In genomic region chr1:158002022-158002629, GRCh38 we compare ENCODE assay signal across 10 cellular contexts. TPM values are rescaled to one million over a fixed set of nuclear protein-coding genes. Genes with fewer than 3 reads are reported as not detected.
DNase-seq lines count a peak whose midpoint lies in the region; ATAC-seq and TF ChIP-seq lines count a peak whose summit lies in the region.
"Had no signal": no experiment of that assay in that cellular context is flagged by ENCODE, and none has a peak within 500 bp of the region (broad histone marks: within the 10 kb centered on the region; RNA-seq: fewer than 3 reads in every experiment).

No MANE protein-coding gene starts in this region.

- DNase-seq in Right ventricle myocardium inferior (ENCODE audit: missing footprints) = no peak
- no peak for DNase-seq in cardiac septum (ENCODE audit: low spot score)
- no peak for DNase-seq in esophagus squamous epithelium (lab: John Stamatoyannopoulos, UW)
- DNase-seq in effector CD4-positive, alpha-beta T cell = no peak
- DNase-seq in NCI-H1092 treated with DMSO at 0.1 percent for 48 hours (lab: John Stamatoyannopoulos, UW) = no peak
- no peak for DNase-seq in NCI-H1436 treated with DMSO at 0.1 percent for 48 hours (lab: John Stamatoyannopoulos, UW)
- DNase-seq in AG08396 (ENCODE audit: low spot score) = no peak
- DNase-seq: activated CD4-positive, CD25-positive, alpha-beta regulatory T cell treated with anti-CD3 and anti-CD28 coated beads, Interleukin-2, amount 50 U/mL, for 72 hours; stimulated activated naive CD8-positive, alpha-beta T cell treated with anti-CD3 and anti-CD28 coated beads, Interleukin-15, amount 100 ng/mL, for 72 hours had no signal

- no peaks in the 10 kb centered on the region for H3K27me3 ChIP-seq in esophagus squamous epithelium

- H3K4me3 Mint-ChIP-seq in nephron = peak overlapping the region; percentile 40 to 48 (median 40)
- H3K4me3 Mint-ChIP-seq: stimulated activated naive CD8-positive, alpha-beta T cell treated with anti-CD3 and anti-CD28 coated beads, Interleukin-15, amount 100 ng/mL, for 72 hours had no signal

- peaks cover 14 to 100% (median 64%) of the 10 kb centered on the region in 3 donors for H3K4me1 ChIP-seq in esophagus squamous epithelium

- H3K36me3 ChIP-seq in esophagus squamous epithelium = no peaks in the 10 kb centered on the region

- no peak for TF ChIP-seq POLR2A in esophagus squamous epithelium (IDR thresholded peaks at IDR 0.05)

- TF ChIP-seq CTCF in esophagus squamous epithelium (IDR thresholded peaks at IDR 0.05) (no peak), nephron (IDR thresholded peaks at IDR 0.05; ENCODE audit: unreplicated experiment in 3 of 3) (peak; percentile 15 to 33 (median 26))

- H3K27ac Mint-ChIP-seq in nephron = peak overlapping the region; percentile 96 to 97 (median 97)

- H3K9me3 Mint-ChIP-seq in nephron = no peaks in the 10 kb centered on the region
- H3K9me3 Mint-ChIP-seq: stimulated activated naive CD8-positive, alpha-beta T cell treated with anti-CD3 and anti-CD28 coated beads, Interleukin-15, amount 100 ng/mL, for 72 hours had no signal

- 19 to 45% methylated on average over 3 to 4 of the region's 4 CpGs for WGBS in esophagus squamous epithelium, 2 donors

- ATAC-seq in Right ventricle myocardium inferior = peak; percentile 60
- ATAC-seq: stimulated activated naive CD8-positive, alpha-beta T cell treated with anti-CD3 and anti-CD28 coated beads, Interleukin-15, amount 100 ng/mL, for 72 hours had no signal

- intact Hi-C loops in Right ventricle myocardium inferior (cut with DNase I) = no loop called here
- intact Hi-C loops in cardiac septum (cut with DNase I) = no loop called here
- intact Hi-C loops in esophagus squamous epithelium (cut with DNase I) = no loop called here

- H3K27ac ChIP-seq in esophagus squamous epithelium = peak overlapping the region in 3 of 4 donors; percentile 67 to 77 (median 70)

- H3K4me1 Mint-ChIP-seq in nephron = peaks cover 90% of the 10 kb centered on the region
- H3K4me1 Mint-ChIP-seq: stimulated activated naive CD8-positive, alpha-beta T cell treated with anti-CD3 and anti-CD28 coated beads, Interleukin-15, amount 100 ng/mL, for 72 hours had no signal

- no peak overlapping the region for H3K4me3 ChIP-seq in esophagus squamous epithelium

- H3K36me3 Mint-ChIP-seq in nephron (ENCODE audit: low read depth) = peaks cover 35% of the 10 kb centered on the region

- no peaks in the 10 kb centered on the region for H3K27me3 Mint-ChIP-seq in nephron (ENCODE audit: low read depth)

- no peaks in the 10 kb centered on the region for H3K9me3 ChIP-seq in esophagus squamous epithelium

RNA-seq across cellular contexts. Expression of gene KIRREL1, which starts 8.7 kb away (rescaled TPM):
- total RNA-seq in Right ventricle myocardium inferior (11.3 TPM), cardiac septum (10.9 TPM), esophagus squamous epithelium (10 to 100 TPM in 3 of 4 donors, 1 to 10 TPM in 1; 3.6 to 18.9 (median 15.2) TPM)

Comparison
In these comparisons a context has a peak if more than half of its experiments do, and no peak if none do; other contexts are left out.
1. CTCF ChIP-seq: peak in nephron (3 of 3); none in esophagus squamous epithelium (0 of 6).